In genomic region chr12:64019101-64019500, GRCh38 we compare ENCODE assay signal across 1 cellular context.
TF ChIP-seq lines count a peak whose summit lies in the region.

No MANE protein-coding gene starts in this region.

TF ChIP-seq in WTC11, 78 proteins besides CTCF, POLR2A, EP300 and RAD21 (continued from another document):
- TF ChIP-seq ZNF281 (CRISPR knock-in tag; IDR thresholded peaks at IDR 0.05) = no peak
- no peak for TF ChIP-seq JUN (CRISPR knock-in tag; IDR thresholded peaks at IDR 0.05)
- no peak for TF ChIP-seq AR (CRISPR knock-in tag; IDR thresholded peaks at IDR 0.05)
- TF ChIP-seq GABPB1 (CRISPR knock-in tag; IDR thresholded peaks at IDR 0.05) = no peak
